ENCODE assay signal across 9 cellular contexts in the genomic region with DNA sequence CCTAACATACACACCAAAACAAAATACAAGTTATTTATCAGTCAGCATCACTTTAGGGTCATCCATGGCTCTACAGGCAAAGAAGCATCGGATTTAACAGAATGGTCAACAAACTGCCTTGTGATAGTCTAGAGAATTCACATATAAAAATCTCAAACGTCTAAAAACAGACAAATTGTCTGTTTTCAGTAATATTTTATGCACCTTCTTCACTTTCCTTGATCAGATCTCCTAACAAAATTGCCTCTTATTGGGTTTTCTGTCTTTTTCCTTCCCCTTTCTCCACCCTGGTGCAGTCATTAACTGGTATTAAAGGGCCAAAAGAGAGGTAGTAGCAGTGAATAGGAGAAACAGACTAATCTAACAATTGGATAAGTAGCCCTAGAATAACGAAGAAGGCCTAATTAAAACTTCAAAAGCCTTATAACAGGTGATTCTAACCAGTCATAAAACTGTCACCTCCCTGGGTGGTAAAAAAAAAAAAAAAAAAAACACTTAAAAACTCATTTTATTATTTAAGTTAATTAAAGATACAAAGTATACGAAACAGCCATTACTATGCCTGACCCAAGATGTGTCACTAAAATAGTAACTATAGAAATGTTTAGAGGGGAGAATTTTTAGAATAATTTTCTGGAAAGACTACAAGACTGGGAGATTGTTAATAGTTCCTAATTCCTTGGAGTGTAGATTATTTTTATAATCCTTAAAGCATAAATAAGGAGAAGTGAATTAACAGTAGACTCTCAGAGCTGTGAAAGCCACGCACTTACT. TPM values are rescaled to one million over a fixed set of nuclear protein-coding genes. Genes with fewer than 3 reads are reported as not detected.
DNase-seq lines count a peak whose midpoint lies in the region; ATAC-seq and TF ChIP-seq lines count a peak whose summit lies in the region.
"Had no signal": no experiment of that assay in that cellular context is flagged by ENCODE, and none has a peak within 500 bp of the region (broad histone marks: within the 10 kb centered on the region; RNA-seq: fewer than 3 reads in every experiment).

No MANE protein-coding gene starts in this region.

- ATAC-seq in activated T-cell treated with anti-CD3 and anti-CD28 coated beads, Interleukin-2, amount 50 U/mL, for 4 hours = no peak
- ATAC-seq in HG03442 (IDR thresholded peaks at IDR 0.05; ENCODE audit: unreplicated experiment) (no peak), HG03378 (IDR thresholded peaks at IDR 0.05; ENCODE audit: unreplicated experiment) (no peak)

- WGBS in suprapubic skin = 66% methylated on average over 5 of the region's 5 CpGs

- H3K27me3 ChIP-seq in kidney epithelial cell (ENCODE audit: control insufficient read depth, insufficient read depth, low read length) (no peaks in the 10 kb centered on the region), suprapubic skin (no peaks in the 10 kb centered on the region)
- H3K27me3 ChIP-seq: foreskin keratinocyte had no signal

- H3K9me3 ChIP-seq in suprapubic skin = no peaks in the 10 kb centered on the region

- TF ChIP-seq CTCF in kidney epithelial cell (IDR thresholded peaks at IDR 0.05; ENCODE audit: insufficient read depth, low read length, poor library complexity, severe bottlenecking) = no peak
- no peak for TF ChIP-seq CTCF in suprapubic skin (IDR thresholded peaks at IDR 0.05)

- H3K27ac Mint-ChIP-seq in activated naive CD8-positive, alpha-beta T cell treated with anti-CD3 and anti-CD28 coated beads for 36 hours = no peak overlapping the region

- H3K4me3 ChIP-seq in kidney epithelial cell (ENCODE audit: low read depth, low read length) (peak overlapping the region; percentile 72), suprapubic skin (peak overlapping the region; percentile 85)

- peaks cover 21% of the 10 kb centered on the region for H3K4me1 Mint-ChIP-seq in activated T-cell treated with anti-CD3 and anti-CD28 coated beads, Interleukin-2, amount 50 U/mL, for 4 hours (ENCODE audit: low read depth)
- H3K4me1 Mint-ChIP-seq in activated naive CD8-positive, alpha-beta T cell treated with anti-CD3 and anti-CD28 coated beads for 36 hours = peaks cover 23% of the 10 kb centered on the region

- H3K36me3 ChIP-seq in kidney epithelial cell (ENCODE audit: control insufficient read depth, insufficient read depth, low read length) (no peaks in the 10 kb centered on the region), suprapubic skin (no peaks in the 10 kb centered on the region)

- TF ChIP-seq EP300 in suprapubic skin (IDR thresholded peaks at IDR 0.05) = no peak

- H3K4me3 Mint-ChIP-seq in activated T-cell treated with anti-CD3 and anti-CD28 coated beads, Interleukin-2, amount 50 U/mL, for 4 hours = peak overlapping the region; percentile 87
- peak overlapping the region; percentile 87 for H3K4me3 Mint-ChIP-seq in activated naive CD8-positive, alpha-beta T cell treated with anti-CD3 and anti-CD28 coated beads for 36 hours

- H3K27ac ChIP-seq in suprapubic skin = no peak overlapping the region
- H3K27ac ChIP-seq: foreskin keratinocyte had no signal

- no peak for DNase-seq in activated T-cell treated with anti-CD3 and anti-CD28 coated beads, Interleukin-2, amount 50 U/mL, for 4 hours
- DNase-seq in activated T-cell treated with anti-CD3 and anti-CD28 coated beads, Interleukin-2, amount 50 U/mL, for 1 hour = no peak
- DNase-seq in activated naive CD8-positive, alpha-beta T cell treated with anti-CD3 and anti-CD28 coated beads for 36 hours = no peak
- DNase-seq in kidney epithelial cell (ENCODE audit: low read depth) = no peak
- no peak for DNase-seq in suprapubic skin (ENCODE audit: low spot score in 2 of 2)
- DNase-seq in DMS53 treated with DMSO at 0.1 percent for 48 hours (lab: John Stamatoyannopoulos, UW; ENCODE audit: unreplicated experiment) = no peak

- no peaks in the 10 kb centered on the region for H3K27me3 Mint-ChIP-seq in activated T-cell treated with anti-CD3 and anti-CD28 coated beads, Interleukin-2, amount 50 U/mL, for 4 hours (ENCODE audit: low read depth)
- H3K27me3 Mint-ChIP-seq in activated naive CD8-positive, alpha-beta T cell treated with anti-CD3 and anti-CD28 coated beads for 36 hours = peaks cover 12% of the 10 kb centered on the region

- H3K36me3 Mint-ChIP-seq in activated T-cell treated with anti-CD3 and anti-CD28 coated beads, Interleukin-2, amount 50 U/mL, for 4 hours (ENCODE audit: insufficient read depth) = no peaks in the 10 kb centered on the region
- peaks cover 3% of the 10 kb centered on the region for H3K36me3 Mint-ChIP-seq in activated naive CD8-positive, alpha-beta T cell treated with anti-CD3 and anti-CD28 coated beads for 36 hours

- peaks cover 18% of the 10 kb centered on the region for H3K4me1 ChIP-seq in suprapubic skin

- no peak for TF ChIP-seq POLR2A in suprapubic skin (IDR thresholded peaks at IDR 0.05)

- H3K9me3 Mint-ChIP-seq in activated T-cell treated with anti-CD3 and anti-CD28 coated beads, Interleukin-2, amount 50 U/mL, for 4 hours = no peaks in the 10 kb centered on the region
- no peaks in the 10 kb centered on the region for H3K9me3 Mint-ChIP-seq in activated naive CD8-positive, alpha-beta T cell treated with anti-CD3 and anti-CD28 coated beads for 36 hours

RNA-seq across cellular contexts. Expression of a gene that starts 1.5 kb away (rescaled TPM):
- total RNA-seq in activated T-cell treated with anti-CD3 and anti-CD28 coated beads, Interleukin-2, amount 50 U/mL, for 4 hours = 10 to 100 TPM; 22.4 to 27.8 (median 25.2) TPM
- 10 to 100 TPM; 22.2 to 24.3 TPM for total RNA-seq in activated naive CD8-positive, alpha-beta T cell treated with anti-CD3 and anti-CD28 coated beads for 36 hours
- total RNA-seq in kidney epithelial cell (17.8 and 19.9 TPM in 2 replicates), suprapubic skin (10 to 100 TPM; 26.4 to 55.0 (median 40.7) TPM)
